ENCODE assay signal across 16 cellular contexts in the genomic region with DNA sequence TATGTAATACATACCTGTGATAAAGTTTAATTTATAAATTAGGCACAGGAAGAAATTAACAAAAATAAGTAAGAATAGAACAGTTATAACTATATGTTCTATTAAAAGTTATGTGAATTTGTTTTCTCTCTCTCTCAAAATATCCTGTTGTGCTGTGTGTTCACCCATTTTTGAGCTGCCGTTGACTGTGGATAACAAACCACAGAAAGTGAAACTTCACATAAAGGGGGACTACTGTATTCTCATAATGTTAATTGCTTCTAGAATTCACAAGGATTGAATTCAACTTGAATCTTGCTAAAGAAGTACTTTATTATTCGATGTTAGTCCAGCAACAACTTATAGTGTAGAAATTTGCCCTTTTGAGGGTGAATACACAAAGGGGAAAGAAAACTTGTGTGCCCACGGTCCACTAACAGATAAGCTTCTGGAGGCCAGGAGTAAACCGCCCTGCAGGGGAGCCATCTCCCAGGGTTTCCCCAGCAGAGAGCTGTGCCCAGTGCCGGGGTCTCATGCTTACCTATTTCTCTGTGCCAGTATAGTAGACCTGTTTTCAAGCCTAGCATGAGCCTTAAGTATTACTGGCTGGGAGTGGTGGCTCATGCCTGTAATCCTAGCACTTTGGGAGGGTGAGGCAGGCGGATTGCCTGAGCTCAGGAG.
DNase-seq lines count a peak whose midpoint lies in the region; ATAC-seq, FAIRE-seq and TF ChIP-seq lines count a peak whose summit lies in the region.
"Had no signal": no experiment of that assay in that cellular context is flagged by ENCODE, and none has a peak within 500 bp of the region (broad histone marks: within the 10 kb centered on the region; RNA-seq: fewer than 3 reads in every experiment).

No MANE protein-coding gene starts in this region.

- no peak overlapping the region for H3K27ac ChIP-seq in astrocyte (ENCODE audit: low read depth, low read length)
- H3K27ac ChIP-seq: epithelial cell of prostate, lower lobe of right lung, neutrophil, transverse colon had no signal

- FAIRE-seq in astrocyte (lab: Jason Lieb, UNC) = no peak

- no peaks in the 10 kb centered on the region for H3K36me3 ChIP-seq in astrocyte (ENCODE audit: insufficient read depth, low read length)
- no peaks in the 10 kb centered on the region for H3K36me3 ChIP-seq in Caco-2 (ENCODE audit: control insufficient read depth, insufficient read depth, low read length)
- H3K36me3 ChIP-seq: lower lobe of right lung, neutrophil, transverse colon had no signal

- peaks cover 42% of the 10 kb centered on the region for H3K4me1 Mint-ChIP-seq in activated T-cell treated with anti-CD3 and anti-CD28 coated beads, Interleukin-2, amount 50 U/mL, for 4 hours (ENCODE audit: low read depth)
- H3K4me1 Mint-ChIP-seq in astrocyte (ENCODE audit: low read depth, unreplicated experiment) (peaks cover 14% of the 10 kb centered on the region), Caco-2 (ENCODE audit: low read depth, unreplicated experiment) (peaks cover 7% of the 10 kb centered on the region)
- H3K4me1 Mint-ChIP-seq in stimulated activated naive CD8-positive, alpha-beta T cell treated with anti-CD3 and anti-CD28 coated beads, Interleukin-15, amount 100 ng/mL, for 72 hours = peaks cover 34% of the 10 kb centered on the region

- H4K20me1 ChIP-seq in astrocyte (ENCODE audit: insufficient read depth, low read length) = peaks cover 32% of the 10 kb centered on the region

- H3K27ac Mint-ChIP-seq in astrocyte (ENCODE audit: unreplicated experiment) = no peak overlapping the region
- H3K27ac Mint-ChIP-seq in stimulated activated naive CD8-positive, alpha-beta T cell treated with anti-CD3 and anti-CD28 coated beads, Interleukin-15, amount 100 ng/mL, for 72 hours = peak overlapping the region in 1 of 2 donors; percentile 16
- H3K27ac Mint-ChIP-seq in Caco-2 (ENCODE audit: unreplicated experiment) = no peak overlapping the region

- no peak overlapping the region for H3K9ac ChIP-seq in astrocyte (ENCODE audit: low read length)

- BruUV-seq in Caco-2 (replicated peaks; lab: Mats Ljungman, UMichigan) = no TSS peak

- H3K9me3 ChIP-seq in astrocyte (ENCODE audit: insufficient read depth, low read depth, low read length) (no peaks in the 10 kb centered on the region), Caco-2 (no peaks in the 10 kb centered on the region)
- H3K9me3 ChIP-seq: lower lobe of right lung, neutrophil, transverse colon had no signal

- H3K27me3 ChIP-seq in astrocyte (ENCODE audit: insufficient read depth, low read length) = no peaks in the 10 kb centered on the region
- no peaks in the 10 kb centered on the region for H3K27me3 ChIP-seq in Caco-2 (replicated peaks; ENCODE audit: control insufficient read depth, insufficient read depth, low read length)
- H3K27me3 ChIP-seq: neutrophil, transverse colon had no signal

- H3K4me3 ChIP-seq in astrocyte (ENCODE audit: insufficient read depth, low read depth, low read length) (no peak overlapping the region), Caco-2 (ENCODE audit: low read depth, low read length) (no peak overlapping the region)
- H3K4me3 ChIP-seq: lower lobe of right lung, smooth muscle cell, transverse colon had no signal

- intact Hi-C loops in Caco-2 (cut with micrococcal nuclease; ENCODE audit: unreplicated experiment) = no loop called here

- H3K4me1 ChIP-seq in astrocyte (ENCODE audit: insufficient read depth, low read length) (peaks cover 6% of the 10 kb centered on the region), Caco-2 (no peaks in the 10 kb centered on the region)
- H3K4me1 ChIP-seq: lower lobe of right lung had no signal

- CTCF ChIA-PET in Caco-2 (lab: Charles Lee) = no interaction called here

- peaks cover 3% of the 10 kb centered on the region for H3K9me3 Mint-ChIP-seq in activated T-cell treated with anti-CD3 and anti-CD28 coated beads, Interleukin-2, amount 50 U/mL, for 4 hours
- H3K9me3 Mint-ChIP-seq in astrocyte (ENCODE audit: unreplicated experiment) (no peaks in the 10 kb centered on the region), Caco-2 (ENCODE audit: unreplicated experiment) (no peaks in the 10 kb centered on the region)
- no peaks in the 10 kb centered on the region for H3K9me3 Mint-ChIP-seq in stimulated activated naive CD8-positive, alpha-beta T cell treated with anti-CD3 and anti-CD28 coated beads, Interleukin-15, amount 100 ng/mL, for 72 hours

- H3K4me3 Mint-ChIP-seq in activated T-cell treated with anti-CD3 and anti-CD28 coated beads, Interleukin-2, amount 50 U/mL, for 4 hours = peak overlapping the region; percentile 21
- no peak overlapping the region for H3K4me3 Mint-ChIP-seq in astrocyte (ENCODE audit: unreplicated experiment)
- H3K4me3 Mint-ChIP-seq in stimulated activated naive CD8-positive, alpha-beta T cell treated with anti-CD3 and anti-CD28 coated beads, Interleukin-15, amount 100 ng/mL, for 72 hours = peak overlapping the region; percentile 54 to 56
- H3K4me3 Mint-ChIP-seq in Caco-2 (ENCODE audit: unreplicated experiment) = no peak overlapping the region

- ATAC-seq in activated T-cell treated with anti-CD3 and anti-CD28 coated beads, Interleukin-2, amount 50 U/mL, for 4 hours = peak; percentile 51 to 52
- peak; percentile 38 for ATAC-seq in HG02759 (IDR thresholded peaks at IDR 0.05; ENCODE audit: unreplicated experiment)
- ATAC-seq in stimulated activated naive CD8-positive, alpha-beta T cell treated with anti-CD3 and anti-CD28 coated beads, Interleukin-15, amount 100 ng/mL, for 72 hours = peak; percentile 63
- ATAC-seq: lower lobe of right lung had no signal

- POLR2A ChIA-PET in Caco-2 (lab: Charles Lee) = no interaction called here

- peaks cover 11% of the 10 kb centered on the region for H3K36me3 Mint-ChIP-seq in activated T-cell treated with anti-CD3 and anti-CD28 coated beads, Interleukin-2, amount 50 U/mL, for 4 hours (ENCODE audit: insufficient read depth)
- H3K36me3 Mint-ChIP-seq in astrocyte (ENCODE audit: low read depth, unreplicated experiment) (peaks cover 1% of the 10 kb centered on the region), Caco-2 (ENCODE audit: insufficient read depth, unreplicated experiment) (peaks cover 11% of the 10 kb centered on the region)

- H3K79me2 ChIP-seq in astrocyte (ENCODE audit: insufficient read depth, low read length) = peaks cover 28% of the 10 kb centered on the region

- TF ChIP-seq CTCF in astrocyte (IDR thresholded peaks at IDR 0.05; ENCODE audit: insufficient read depth, low read depth, low read length) = no peak
- no peak for TF ChIP-seq CTCF in Caco-2 (IDR thresholded peaks at IDR 0.05; ENCODE audit: insufficient read depth in 1 of 2, low read depth in 1 of 2, low read length in 1 of 2, severe bottlenecking in 1 of 2, unreplicated experiment in 1 of 2)

- H2AFZ ChIP-seq in astrocyte (ENCODE audit: low read depth, low read length) = no peak overlapping the region

- H3K4me2 ChIP-seq in astrocyte (ENCODE audit: low read length) = peak overlapping the region; percentile 31
- H3K4me2 ChIP-seq: smooth muscle cell had no signal

- no peak for DNase-seq in activated T-cell treated with anti-CD3 and anti-CD28 coated beads, Interleukin-2, amount 50 U/mL, for 4 hours
- DNase-seq in activated T-cell treated with anti-CD3 and anti-CD28 coated beads for 4 hours = no peak
- DNase-seq in astrocyte (ENCODE audit: low read depth) = no peak
- no peak for DNase-seq in stimulated activated naive CD8-positive, alpha-beta T cell treated with anti-CD3 and anti-CD28 coated beads, Interleukin-15, amount 100 ng/mL, for 72 hours
- DNase-seq in Caco-2 = no peak
- no peak for DNase-seq in activated CD4-positive, CD25-positive, alpha-beta regulatory T cell treated with anti-CD3 and anti-CD28 coated beads, Interleukin-2, amount 50 U/mL, for 72 hours
- DNase-seq in stimulated activated CD8-positive, alpha-beta memory T cell treated with anti-CD3 and anti-CD28 coated beads, Interleukin-4, amount 100 ng/mL, for 48 hours = no peak
- DNase-seq: activated CD4-positive, alpha-beta T cell treated with anti-CD3 and anti-CD28 coated beads for 48 hours; DMS79; lower lobe of right lung; NCI-H2107; transverse colon had no signal

- no peaks in the 10 kb centered on the region for H3K27me3 Mint-ChIP-seq in activated T-cell treated with anti-CD3 and anti-CD28 coated beads, Interleukin-2, amount 50 U/mL, for 4 hours (ENCODE audit: low read depth)
- H3K27me3 Mint-ChIP-seq in astrocyte (ENCODE audit: low read depth, unreplicated experiment) = no peaks in the 10 kb centered on the region
- H3K27me3 Mint-ChIP-seq in stimulated activated naive CD8-positive, alpha-beta T cell treated with anti-CD3 and anti-CD28 coated beads, Interleukin-15, amount 100 ng/mL, for 72 hours = no peaks in the 10 kb centered on the region
- no peaks in the 10 kb centered on the region for H3K27me3 Mint-ChIP-seq in Caco-2 (ENCODE audit: insufficient read depth, unreplicated experiment)

Comparison
In these comparisons a context has a peak if more than half of its experiments do, and no peak if none do; other contexts are left out.
1. H3K4me3 Mint-ChIP-seq: peak in activated T-cell treated with anti-CD3 and anti-CD28 coated beads, Interleukin-2, amount 50 U/mL, for 4 hours (single experiment) and stimulated activated naive CD8-positive, alpha-beta T cell treated with anti-CD3 and anti-CD28 coated beads, Interleukin-15, amount 100 ng/mL, for 72 hours (2 of 2); none in astrocyte (single experiment) and Caco-2 (single experiment).
2. Peak in every context shown above with its lines, with median percentiles within 50 percentile points of each other: ATAC-seq.